ENCODE assay signal across 8 cellular contexts in the genomic region with DNA sequence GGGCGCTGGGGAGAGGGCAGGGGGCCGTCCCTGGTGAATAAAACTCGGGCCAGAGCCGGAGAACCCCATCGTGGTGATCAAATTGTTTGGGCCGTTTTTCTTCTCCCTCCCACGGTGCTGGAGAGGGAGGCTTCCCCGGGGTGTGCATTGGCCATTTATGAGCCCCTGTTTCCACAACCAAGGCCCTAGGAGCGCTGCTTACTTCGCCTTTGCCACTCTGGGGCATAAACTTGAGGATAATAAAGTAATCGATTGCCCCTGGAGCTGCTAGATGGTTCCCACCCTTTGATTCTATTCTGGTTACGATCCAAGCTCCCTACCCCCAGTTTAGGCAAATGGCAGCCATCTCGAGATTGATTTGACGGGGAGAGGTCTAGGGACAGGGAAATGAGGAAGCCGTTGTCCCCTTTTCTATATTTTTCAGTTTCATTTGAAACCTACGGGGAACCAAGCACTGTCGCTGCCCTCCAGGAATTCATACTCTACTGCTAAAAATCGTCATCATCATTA. TPM values are rescaled to one million over a fixed set of nuclear protein-coding genes. Genes with fewer than 3 reads are reported as not detected.
DNase-seq lines count a peak whose midpoint lies in the region; ATAC-seq and TF ChIP-seq lines count a peak whose summit lies in the region.

No MANE protein-coding gene starts in this region.

- intact Hi-C loops in lower lobe of right lung (cut with DNase I), result no loop called here

- no peak for TF ChIP-seq POLR2A in tibial nerve (IDR thresholded peaks at IDR 0.05)

- H3K9me3 ChIP-seq in lower lobe of right lung (no peaks in the 10 kb centered on the region), tibial nerve (no peaks in the 10 kb centered on the region)

- no peak for TF ChIP-seq CTCF in choroid plexus epithelial cell (conservative IDR thresholded peaks at IDR 0.05; ENCODE audit: low read depth, low read length)
- no peak for TF ChIP-seq CTCF in lower lobe of right lung (IDR thresholded peaks at IDR 0.05)
- TF ChIP-seq CTCF in tibial nerve (IDR thresholded peaks at IDR 0.05), result no peak

- DNase-seq in DMS53 (lab: John Stamatoyannopoulos, UW), result peak; percentile 35
- no peak for DNase-seq in DMS53 treated with DMSO at 0.1 percent for 48 hours (lab: John Stamatoyannopoulos, UW; ENCODE audit: unreplicated experiment)
- DNase-seq in NOMO-1 (lab: John Stamatoyannopoulos, UW; ENCODE audit: unreplicated experiment in 2 of 2), result peak; percentile 31 to 54
- no peak for DNase-seq in choroid plexus epithelial cell (ENCODE audit: low read depth)
- DNase-seq in lower lobe of right lung, result no peak
- DNase-seq in tibial nerve (ENCODE audit: low spot score in 2 of 2), result no peak
- no peak for DNase-seq in NCI-H1105 (lab: John Stamatoyannopoulos, UW)
- no peak for DNase-seq in activated gamma-delta T cell (lab: John Stamatoyannopoulos, UW)

- H3K27ac ChIP-seq in lower lobe of right lung (peak overlapping the region; percentile 90), tibial nerve (peak overlapping the region; percentile 55 to 91 (median 73))

- H3K36me3 ChIP-seq in lower lobe of right lung (peaks cover 17% of the 10 kb centered on the region), tibial nerve (peaks cover 0 to 13% (median 0%) of the 10 kb centered on the region in 3 donors)

- no peak for TF ChIP-seq EP300 in tibial nerve (IDR thresholded peaks at IDR 0.05)

- 1 to 2% methylated on average over 17 to 18 of the region's 18 CpGs for WGBS in tibial nerve, 2 donors

- peak in 1 of 2 donors; percentile 0 for ATAC-seq in lower lobe of right lung

- peak overlapping the region; percentile 96 for H3K4me3 ChIP-seq in choroid plexus epithelial cell (ENCODE audit: low read depth, low read length)
- H3K4me3 ChIP-seq in lower lobe of right lung, result peak overlapping the region; percentile 94
- H3K4me3 ChIP-seq in tibial nerve, result peak overlapping the region; percentile 73 to 92 (median 83)

- peaks cover 45% of the 10 kb centered on the region for H3K4me1 ChIP-seq in lower lobe of right lung
- H3K4me1 ChIP-seq in tibial nerve, result peaks cover 0 to 50% (median 23%) of the 10 kb centered on the region in 4 donors

- H3K27me3 ChIP-seq in lower lobe of right lung (ENCODE audit: low read depth) (no peaks in the 10 kb centered on the region), tibial nerve (no peaks in the 10 kb centered on the region)

RNA-seq across cellular contexts. Expression of a gene that starts 0.7 kb away (rescaled TPM):
- total RNA-seq in lower lobe of right lung (23.9 TPM), tibial nerve (10 to 100 TPM; 24.9 to 33.9 (median 27.2) TPM)

RNA-seq across cellular contexts. Expression of a gene that starts 2.5 kb away (rescaled TPM):
- total RNA-seq in lower lobe of right lung, result 81.5 TPM
- total RNA-seq in tibial nerve, result 10 to 100 TPM; 40.6 to 58.1 (median 45.0) TPM

RNA-seq across cellular contexts. Expression of a gene that starts 31.1 kb away (rescaled TPM):
- total RNA-seq in lower lobe of right lung, result 45.9 TPM
- total RNA-seq in tibial nerve, result 10 to 100 TPM; 41.4 to 68.1 (median 61.1) TPM

Comparison
In these comparisons a context has a peak if more than half of its experiments do, and no peak if none do; other contexts are left out.
1. DNase-seq: peak in DMS53 (single experiment) and NOMO-1 (2 of 2); none in DMS53 treated with DMSO at 0.1 percent for 48 hours (single experiment), choroid plexus epithelial cell (single experiment), lower lobe of right lung (single experiment), tibial nerve (0 of 2), NCI-H1105 (single experiment) and activated gamma-delta T cell (single experiment).
2. Peak in every context shown above with its lines, with median percentiles within 50 percentile points of each other: H3K4me3 ChIP-seq.